1 cellular context compared by ENCODE assay signal in the genomic region with DNA sequence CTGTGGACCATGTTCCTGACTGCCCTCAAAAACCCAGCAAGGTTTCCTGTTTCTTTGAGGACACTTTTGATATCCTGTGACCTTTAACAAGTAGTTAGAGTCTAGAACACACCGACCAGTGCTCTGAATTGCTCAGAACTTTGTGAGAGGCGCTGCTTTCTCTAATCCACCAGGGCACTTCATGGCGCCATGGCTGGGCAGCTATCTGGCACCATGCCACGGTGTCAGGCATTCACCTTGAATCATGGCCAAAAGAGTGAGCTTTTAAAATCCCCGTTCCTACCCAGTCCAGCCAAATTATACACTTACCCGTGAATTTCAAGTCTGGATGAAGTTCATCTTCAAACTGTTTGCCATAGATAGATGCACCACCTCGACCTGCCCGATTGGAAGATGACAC.
TF ChIP-seq lines count a peak whose summit lies in the region.

No MANE protein-coding gene starts in this region.

TF ChIP-seq in GM23338, 12 proteins besides CTCF, POLR2A, EP300 and RAD21:
- TF ChIP-seq NANOG (IDR thresholded peaks at IDR 0.05; ENCODE audit: borderline replicate concordance): no peak
- TF ChIP-seq, protein P1, sequence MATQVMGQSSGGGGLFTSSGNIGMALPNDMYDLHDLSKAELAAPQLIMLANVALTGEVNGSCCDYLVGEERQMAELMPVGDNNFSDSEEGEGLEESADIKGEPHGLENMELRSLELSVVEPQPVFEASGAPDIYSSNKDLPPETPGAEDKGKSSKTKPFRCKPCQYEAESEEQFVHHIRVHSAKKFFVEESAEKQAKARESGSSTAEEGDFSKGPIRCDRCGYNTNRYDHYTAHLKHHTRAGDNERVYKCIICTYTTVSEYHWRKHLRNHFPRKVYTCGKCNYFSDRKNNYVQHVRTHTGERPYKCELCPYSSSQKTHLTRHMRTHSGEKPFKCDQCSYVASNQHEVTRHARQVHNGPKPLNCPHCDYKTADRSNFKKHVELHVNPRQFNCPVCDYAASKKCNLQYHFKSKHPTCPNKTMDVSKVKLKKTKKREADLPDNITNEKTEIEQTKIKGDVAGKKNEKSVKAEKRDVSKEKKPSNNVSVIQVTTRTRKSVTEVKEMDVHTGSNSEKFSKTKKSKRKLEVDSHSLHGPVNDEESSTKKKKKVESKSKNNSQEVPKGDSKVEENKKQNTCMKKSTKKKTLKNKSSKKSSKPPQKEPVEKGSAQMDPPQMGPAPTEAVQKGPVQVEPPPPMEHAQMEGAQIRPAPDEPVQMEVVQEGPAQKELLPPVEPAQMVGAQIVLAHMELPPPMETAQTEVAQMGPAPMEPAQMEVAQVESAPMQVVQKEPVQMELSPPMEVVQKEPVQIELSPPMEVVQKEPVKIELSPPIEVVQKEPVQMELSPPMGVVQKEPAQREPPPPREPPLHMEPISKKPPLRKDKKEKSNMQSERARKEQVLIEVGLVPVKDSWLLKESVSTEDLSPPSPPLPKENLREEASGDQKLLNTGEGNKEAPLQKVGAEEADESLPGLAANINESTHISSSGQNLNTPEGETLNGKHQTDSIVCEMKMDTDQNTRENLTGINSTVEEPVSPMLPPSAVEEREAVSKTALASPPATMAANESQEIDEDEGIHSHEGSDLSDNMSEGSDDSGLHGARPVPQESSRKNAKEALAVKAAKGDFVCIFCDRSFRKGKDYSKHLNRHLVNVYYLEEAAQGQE (IDR thresholded peaks at IDR 0.05; ENCODE audit: unreplicated experiment): no peak
- TF ChIP-seq, protein P2, sequence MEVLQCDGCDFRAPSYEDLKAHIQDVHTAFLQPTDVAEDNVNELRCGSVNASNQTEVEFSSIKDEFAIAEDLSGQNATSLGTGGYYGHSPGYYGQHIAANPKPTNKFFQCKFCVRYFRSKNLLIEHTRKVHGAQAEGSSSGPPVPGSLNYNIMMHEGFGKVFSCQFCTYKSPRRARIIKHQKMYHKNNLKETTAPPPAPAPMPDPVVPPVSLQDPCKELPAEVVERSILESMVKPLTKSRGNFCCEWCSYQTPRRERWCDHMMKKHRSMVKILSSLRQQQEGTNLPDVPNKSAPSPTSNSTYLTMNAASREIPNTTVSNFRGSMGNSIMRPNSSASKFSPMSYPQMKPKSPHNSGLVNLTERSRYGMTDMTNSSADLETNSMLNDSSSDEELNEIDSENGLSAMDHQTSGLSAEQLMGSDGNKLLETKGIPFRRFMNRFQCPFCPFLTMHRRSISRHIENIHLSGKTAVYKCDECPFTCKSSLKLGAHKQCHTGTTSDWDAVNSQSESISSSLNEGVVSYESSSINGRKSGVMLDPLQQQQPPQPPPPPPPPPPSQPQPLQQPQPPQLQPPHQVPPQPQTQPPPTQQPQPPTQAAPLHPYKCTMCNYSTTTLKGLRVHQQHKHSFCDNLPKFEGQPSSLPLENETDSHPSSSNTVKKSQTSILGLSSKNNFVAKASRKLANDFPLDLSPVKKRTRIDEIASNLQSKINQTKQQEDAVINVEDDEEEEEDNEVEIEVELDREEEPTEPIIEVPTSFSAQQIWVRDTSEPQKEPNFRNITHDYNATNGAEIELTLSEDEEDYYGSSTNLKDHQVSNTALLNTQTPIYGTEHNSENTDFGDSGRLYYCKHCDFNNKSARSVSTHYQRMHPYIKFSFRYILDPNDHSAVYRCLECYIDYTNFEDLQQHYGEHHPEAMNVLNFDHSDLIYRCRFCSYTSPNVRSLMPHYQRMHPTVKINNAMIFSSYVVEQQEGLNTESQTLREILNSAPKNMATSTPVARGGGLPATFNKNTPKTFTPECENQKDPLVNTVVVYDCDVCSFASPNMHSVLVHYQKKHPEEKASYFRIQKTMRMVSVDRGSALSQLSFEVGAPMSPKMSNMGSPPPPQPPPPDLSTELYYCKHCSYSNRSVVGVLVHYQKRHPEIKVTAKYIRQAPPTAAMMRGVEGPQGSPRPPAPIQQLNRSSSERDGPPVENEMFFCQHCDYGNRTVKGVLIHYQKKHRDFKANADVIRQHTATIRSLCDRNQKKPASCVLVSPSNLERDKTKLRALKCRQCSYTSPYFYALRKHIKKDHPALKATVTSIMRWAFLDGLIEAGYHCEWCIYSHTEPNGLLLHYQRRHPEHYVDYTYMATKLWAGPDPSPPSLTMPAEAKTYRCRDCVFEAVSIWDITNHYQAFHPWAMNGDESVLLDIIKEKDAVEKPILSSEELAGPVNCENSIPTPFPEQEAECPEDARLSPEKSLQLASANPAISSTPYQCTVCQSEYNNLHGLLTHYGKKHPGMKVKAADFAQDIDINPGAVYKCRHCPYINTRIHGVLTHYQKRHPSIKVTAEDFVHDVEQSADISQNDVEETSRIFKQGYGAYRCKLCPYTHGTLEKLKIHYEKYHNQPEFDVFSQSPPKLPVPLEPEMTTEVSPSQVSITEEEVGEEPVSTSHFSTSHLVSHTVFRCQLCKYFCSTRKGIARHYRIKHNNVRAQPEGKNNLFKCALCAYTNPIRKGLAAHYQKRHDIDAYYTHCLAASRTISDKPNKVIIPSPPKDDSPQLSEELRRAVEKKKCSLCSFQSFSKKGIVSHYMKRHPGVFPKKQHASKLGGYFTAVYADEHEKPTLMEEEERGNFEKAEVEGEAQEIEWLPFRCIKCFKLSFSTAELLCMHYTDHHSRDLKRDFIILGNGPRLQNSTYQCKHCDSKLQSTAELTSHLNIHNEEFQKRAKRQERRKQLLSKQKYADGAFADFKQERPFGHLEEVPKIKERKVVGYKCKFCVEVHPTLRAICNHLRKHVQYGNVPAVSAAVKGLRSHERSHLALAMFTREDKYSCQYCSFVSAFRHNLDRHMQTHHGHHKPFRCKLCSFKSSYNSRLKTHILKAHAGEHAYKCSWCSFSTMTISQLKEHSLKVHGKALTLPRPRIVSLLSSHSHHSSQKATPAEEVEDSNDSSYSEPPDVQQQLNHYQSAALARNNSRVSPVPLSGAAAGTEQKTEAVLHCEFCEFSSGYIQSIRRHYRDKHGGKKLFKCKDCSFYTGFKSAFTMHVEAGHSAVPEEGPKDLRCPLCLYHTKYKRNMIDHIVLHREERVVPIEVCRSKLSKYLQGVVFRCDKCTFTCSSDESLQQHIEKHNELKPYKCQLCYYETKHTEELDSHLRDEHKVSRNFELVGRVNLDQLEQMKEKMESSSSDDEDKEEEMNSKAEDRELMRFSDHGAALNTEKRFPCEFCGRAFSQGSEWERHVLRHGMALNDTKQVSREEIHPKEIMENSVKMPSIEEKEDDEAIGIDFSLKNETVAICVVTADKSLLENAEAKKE (CRISPR knock-in tag; IDR thresholded peaks at IDR 0.05): no peak
- TF ChIP-seq EZH2 (IDR thresholded peaks at IDR 0.05; ENCODE audit: low read depth, unreplicated experiment): no peak
- TF ChIP-seq, protein P3, sequence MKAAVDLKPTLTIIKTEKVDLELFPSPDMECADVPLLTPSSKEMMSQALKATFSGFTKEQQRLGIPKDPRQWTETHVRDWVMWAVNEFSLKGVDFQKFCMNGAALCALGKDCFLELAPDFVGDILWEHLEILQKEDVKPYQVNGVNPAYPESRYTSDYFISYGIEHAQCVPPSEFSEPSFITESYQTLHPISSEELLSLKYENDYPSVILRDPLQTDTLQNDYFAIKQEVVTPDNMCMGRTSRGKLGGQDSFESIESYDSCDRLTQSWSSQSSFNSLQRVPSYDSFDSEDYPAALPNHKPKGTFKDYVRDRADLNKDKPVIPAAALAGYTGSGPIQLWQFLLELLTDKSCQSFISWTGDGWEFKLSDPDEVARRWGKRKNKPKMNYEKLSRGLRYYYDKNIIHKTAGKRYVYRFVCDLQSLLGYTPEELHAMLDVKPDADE (IDR thresholded peaks at IDR 0.05): no peak
TF ChIP-seq in GM23338: peak in this region for 0.
